26 cellular contexts compared by ENCODE assay signal in the genomic region with DNA sequence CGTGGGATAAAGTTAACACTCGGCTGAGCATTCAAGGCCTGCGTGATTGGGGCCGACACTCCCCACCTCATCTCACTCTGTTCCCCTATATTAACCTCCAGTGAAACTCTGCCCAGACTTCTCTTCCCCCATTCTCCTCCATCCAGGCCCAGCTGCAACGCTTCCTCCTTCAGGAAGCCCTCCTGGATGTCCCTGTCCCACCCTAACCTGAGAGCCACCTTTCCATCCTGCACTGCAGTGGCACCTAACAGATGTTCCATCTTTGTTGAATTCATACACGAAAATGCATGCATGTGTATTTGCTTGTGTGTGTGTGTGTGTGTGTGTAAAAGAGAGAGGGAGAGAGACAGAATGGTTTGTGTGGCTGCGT. TPM values are rescaled to one million over a fixed set of nuclear protein-coding genes. Genes with fewer than 3 reads are reported as not detected.
A peak's percentile ranks its signal among the peaks of the same experiment; 100 is the strongest.
DNase-seq lines count a peak whose midpoint lies in the region; ATAC-seq and TF ChIP-seq lines count a peak whose summit lies in the region.
"Had no signal": no experiment of that assay in that cellular context is flagged by ENCODE, and none has a peak within 500 bp of the region (broad histone marks: within the 10 kb centered on the region; RNA-seq: fewer than 3 reads in every experiment).

No MANE protein-coding gene starts in this region.

- H3K4me1 Mint-ChIP-seq in activated CD4-positive, alpha-beta T cell treated with anti-CD3 and anti-CD28 coated beads, Interleukin-2, amount 10 ng/mL, durations not matched to agents 7 days and 5 days, result peaks cover 11% of the 10 kb centered on the region

- no peak for TF ChIP-seq CTCF in HEK293 (tag by site-specific recombination; IDR thresholded peaks at IDR 0.05)
- no peak for TF ChIP-seq CTCF in dorsolateral prefrontal cortex (IDR thresholded peaks at IDR 0.05 in 54 of 56, conservative IDR thresholded peaks at IDR 0.05 in 2 of 56; ENCODE audit: low read depth in 1 of 56, partially characterized antibody in 56 of 56)

- no peaks in the 10 kb centered on the region for H3K4me1 ChIP-seq in HEK293 (ENCODE audit: control insufficient read depth, insufficient read depth, low read length)
- H3K4me1 ChIP-seq in neuronal stem cell (ENCODE audit: control insufficient read depth in 2 of 2, insufficient read depth in 1 of 2, low read depth in 1 of 2, low read length in 2 of 2), result peaks cover 8 to 21% of the 10 kb centered on the region in 2 donors
- H3K4me1 ChIP-seq: Caco-2, right lobe of liver had no signal

- intact Hi-C loops in dorsolateral prefrontal cortex (cut with DNase I), result no loop called here

- H2BK12ac ChIP-seq in neuronal stem cell (ENCODE audit: low read length), result no peak overlapping the region

- no peak overlapping the region for H3K4me2 ChIP-seq in neuronal stem cell (ENCODE audit: insufficient read depth, low read length, poor library complexity, severe bottlenecking)

- H2BK120ac ChIP-seq in neuronal stem cell (ENCODE audit: low read depth, low read length), result no peak overlapping the region

- no peak overlapping the region for H3K4me3 Mint-ChIP-seq in activated CD4-positive, alpha-beta T cell treated with anti-CD3 and anti-CD28 coated beads, Interleukin-2, amount 10 ng/mL, durations not matched to agents 7 days and 5 days
- H3K4me3 Mint-ChIP-seq: dendritic cell treated with granulocyte-macrophage colony-stimulating factor and Interleukin-4, amounts not matched to agents 40 ng/mL and 50 ng/mL, for 4 days; naive B cell; stimulated activated naive CD8-positive, alpha-beta T cell treated with anti-CD3 and anti-CD28 coated beads, Interleukin-15, amount 100 ng/mL, for 72 hours had no signal

- WGBS in neuronal stem cell (ENCODE audit: extremely low coverage in 2 of 2, insufficient read length in 2 of 2, insufficient replicate concordance in 1 of 2), 2 donors, result no CpG with 5 or more reads among the region's 7 CpGs

- H3K14ac ChIP-seq in neuronal stem cell (ENCODE audit: low read length), result no peak overlapping the region

- peak overlapping the region; percentile 1 for H2AK5ac ChIP-seq in neuronal stem cell (ENCODE audit: low read depth, low read length)

- no peak overlapping the region for H3K23ac ChIP-seq in neuronal stem cell (ENCODE audit: low read depth, low read length, poor library complexity)

- H2AFZ ChIP-seq in neuronal stem cell (ENCODE audit: low read length), result no peak overlapping the region
- H2AFZ ChIP-seq: parathyroid adenoma had no signal

- no peak for ATAC-seq in GM21447 (IDR thresholded peaks at IDR 0.05; ENCODE audit: unreplicated experiment)
- ATAC-seq in GM21390 (IDR thresholded peaks at IDR 0.05; ENCODE audit: unreplicated experiment), result no peak
- ATAC-seq: activated CD4-positive, CD25-positive, alpha-beta regulatory T cell treated with anti-CD3 and anti-CD28 coated beads, Interleukin-2, amount 50 U/mL, for 24 hours; left lobe of liver; right lobe of liver had no signal

- H3K9me3 Mint-ChIP-seq in activated CD4-positive, alpha-beta T cell treated with anti-CD3 and anti-CD28 coated beads, Interleukin-2, amount 10 ng/mL, durations not matched to agents 7 days and 5 days, result no peaks in the 10 kb centered on the region
- H3K9me3 Mint-ChIP-seq: dendritic cell treated with granulocyte-macrophage colony-stimulating factor and Interleukin-4, amounts not matched to agents 40 ng/mL and 50 ng/mL, for 4 days; stimulated activated naive CD8-positive, alpha-beta T cell treated with anti-CD3 and anti-CD28 coated beads, Interleukin-15, amount 100 ng/mL, for 72 hours had no signal

- H4K91ac ChIP-seq in neuronal stem cell (ENCODE audit: low read depth, low read length, poor library complexity), result no peak overlapping the region

- peak overlapping the region; percentile 10 for H3K9ac ChIP-seq in neuronal stem cell (ENCODE audit: low read depth, low read length, poor library complexity)
- H3K9ac ChIP-seq: parathyroid adenoma had no signal

- H3K9me3 ChIP-seq in HEK293 (ENCODE audit: control insufficient read depth, insufficient read depth, low read depth, low read length), result no peaks in the 10 kb centered on the region
- peaks cover 0 to 1% of the 10 kb centered on the region in 2 donors for H3K9me3 ChIP-seq in neuronal stem cell (replicated peaks in 1 of 2; ENCODE audit: control insufficient read depth in 2 of 2, insufficient read depth in 1 of 2, low read depth in 1 of 2, low read length in 2 of 2)
- H3K9me3 ChIP-seq: Caco-2, MG63, right lobe of liver, tibial artery had no signal

- no peak overlapping the region for H3K4ac ChIP-seq in neuronal stem cell (ENCODE audit: low read length)

- no peak overlapping the region for H4K8ac ChIP-seq in neuronal stem cell (ENCODE audit: low read depth, low read length)

- H3K27me3 ChIP-seq in dorsolateral prefrontal cortex (peaks cover 0 to 22% (median 0%) of the 10 kb centered on the region in 45 donors), neuronal stem cell (ENCODE audit: control insufficient read depth in 3 of 3, insufficient read depth in 3 of 3, low read depth in 1 of 3, low read length in 3 of 3) (peaks cover 0 to 50% (median 3%) of the 10 kb centered on the region in 3 experiments)
- H3K27me3 ChIP-seq: right lobe of liver had no signal

- peaks cover 19% of the 10 kb centered on the region for H3K27me3 Mint-ChIP-seq in activated CD4-positive, alpha-beta T cell treated with anti-CD3 and anti-CD28 coated beads, Interleukin-2, amount 10 ng/mL, durations not matched to agents 7 days and 5 days

- peak overlapping the region; percentile 57 for H3K27ac Mint-ChIP-seq in activated CD4-positive, alpha-beta T cell treated with anti-CD3 and anti-CD28 coated beads, Interleukin-2, amount 10 ng/mL, durations not matched to agents 7 days and 5 days
- H3K27ac Mint-ChIP-seq: dendritic cell treated with granulocyte-macrophage colony-stimulating factor and Interleukin-4, amounts not matched to agents 40 ng/mL and 50 ng/mL, for 4 days had no signal

- no peak overlapping the region for H3K18ac ChIP-seq in neuronal stem cell (ENCODE audit: low read length)

- H3K79me1 ChIP-seq in neuronal stem cell (ENCODE audit: low read depth, low read length), result no peaks in the 10 kb centered on the region

- no peak for DNase-seq in activated CD4-positive, alpha-beta T cell treated with anti-CD3 and anti-CD28 coated beads, Interleukin-2, amount 10 ng/mL, durations not matched to agents 7 days and 5 days
- no peak for DNase-seq in activated CD4-positive, alpha-beta T cell treated with anti-CD3 and anti-CD28 coated beads for 1 hour
- DNase-seq in dorsolateral prefrontal cortex, result no peak
- DNase-seq in neuronal stem cell (ENCODE audit: low spot score), result no peak
- no peak for DNase-seq in DMS 273 treated with DMSO at 0.1 percent for 48 hours (lab: John Stamatoyannopoulos, UW)
- DNase-seq: activated T-cell treated with anti-CD3 and anti-CD28 coated beads, Interleukin-2, amount 50 U/mL, for 1 hour; Caco-2; DMS79 treated with DMSO at 0.1 percent for 48 hours; head of caudate nucleus; KBM-7; MG63; naive B cell; NCI-H510A treated with DMSO at 0.1 percent for 48 hours; right lobe of liver; SHP77 treated with DMSO at 0.1 percent for 48 hours; stimulated activated naive CD8-positive, alpha-beta T cell treated with anti-CD3 and anti-CD28 coated beads, Interleukin-15, amount 100 ng/mL, for 72 hours; tibial artery had no signal

- H2BK15ac ChIP-seq in neuronal stem cell (ENCODE audit: low read length), result no peak overlapping the region

- H3K4me3 ChIP-seq in HEK293 (ENCODE audit: low read depth, low read length), result no peak overlapping the region
- peak overlapping the region in 49 of 59 donors; percentile 11 to 64 (median 51) for H3K4me3 ChIP-seq in dorsolateral prefrontal cortex
- H3K4me3 ChIP-seq in neuronal stem cell (ENCODE audit: low read length in 2 of 2), result no peak overlapping the region
- H3K4me3 ChIP-seq: MG63, right lobe of liver, tibial artery had no signal

- H3K27ac ChIP-seq in HEK293 (ENCODE audit: extremely low read depth, low read depth, low read length) (no peak overlapping the region), dorsolateral prefrontal cortex (peak overlapping the region in 5 of 59 donors; percentile 5 to 83 (median 44)), neuronal stem cell (replicated peaks; ENCODE audit: low read length) (no peak overlapping the region)
- H3K27ac ChIP-seq: 22Rv1, parathyroid adenoma, right lobe of liver, tibial artery had no signal

- H3K36me3 ChIP-seq in HEK293 (ENCODE audit: control insufficient read depth in 2 of 2, insufficient read depth in 1 of 2, low read length in 2 of 2), result no peaks in the 10 kb centered on the region
- no peaks in the 10 kb centered on the region for H3K36me3 ChIP-seq in neuronal stem cell (replicated peaks in 1 of 2; ENCODE audit: control insufficient read depth in 2 of 2, insufficient read depth in 2 of 2, low read length in 2 of 2)
- H3K36me3 ChIP-seq: MG63, right lobe of liver, tibial artery had no signal

- H3K36me3 Mint-ChIP-seq in activated CD4-positive, alpha-beta T cell treated with anti-CD3 and anti-CD28 coated beads, Interleukin-2, amount 10 ng/mL, durations not matched to agents 7 days and 5 days (ENCODE audit: low read depth), result no peaks in the 10 kb centered on the region
- H3K36me3 Mint-ChIP-seq: naive B cell had no signal

- CTCF ChIA-PET in activated CD4-positive, alpha-beta T cell treated with anti-CD3 and anti-CD28 coated beads, Interleukin-2, amount 10 ng/mL, durations not matched to agents 7 days and 5 days (lab: Charles Lee), result no interaction called here
- CTCF ChIA-PET in HEK293 (lab: Yijun Ruan, JAX), result no interaction called here

- no peak overlapping the region for H2BK5ac ChIP-seq in neuronal stem cell (ENCODE audit: low read length)

- POLR2A ChIA-PET in activated CD4-positive, alpha-beta T cell treated with anti-CD3 and anti-CD28 coated beads, Interleukin-2, amount 10 ng/mL, durations not matched to agents 7 days and 5 days (lab: Charles Lee), result no interaction called here
- POLR2A ChIA-PET in HEK293 (lab: Yijun Ruan, JAX), result no interaction called here

RNA-seq across cellular contexts. Expression of a gene that starts 32.6 kb away (rescaled TPM):
- total RNA-seq in activated CD4-positive, alpha-beta T cell treated with anti-CD3 and anti-CD28 coated beads, Interleukin-2, amount 10 ng/mL, durations not matched to agents 7 days and 5 days, result 10 to 100 TPM; 17.9 to 19.4 TPM
- 10 to 100 TPM in 119 of 120 experiments, 1 to 10 TPM in 1; 7.4 to 32.7 (median 21.4) TPM for total RNA-seq in dorsolateral prefrontal cortex
- 49.6 TPM for polyA plus RNA-seq in neuronal stem cell (2013, experiment 1 of 2)
- 50.1 TPM for polyA plus RNA-seq in neuronal stem cell (2013, experiment 2 of 2)
- total RNA-seq: mesenteric fat pad had no signal

RNA-seq across cellular contexts. Expression of a gene that starts 48.0 kb away (rescaled TPM):
- 100 to 1,000 TPM; 237 to 304 TPM for total RNA-seq in activated CD4-positive, alpha-beta T cell treated with anti-CD3 and anti-CD28 coated beads, Interleukin-2, amount 10 ng/mL, durations not matched to agents 7 days and 5 days
- total RNA-seq in dorsolateral prefrontal cortex, result 100 to 1,000 TPM; 111 to 213 (median 156) TPM
- 45.3 TPM for polyA plus RNA-seq in neuronal stem cell (2013, experiment 1 of 2)
- polyA plus RNA-seq in neuronal stem cell (2013, experiment 2 of 2), result 42.8 TPM

Comparison
In these comparisons a context has a peak if more than half of its experiments do, and no peak if none do; other contexts are left out.
1. H3K4me3 ChIP-seq: peak in dorsolateral prefrontal cortex (49 of 59); none in HEK293 (single experiment) and neuronal stem cell (0 of 2).